ENCODE assay signal across 1 cellular context in genomic region chr1:167869157-167869951, GRCh38.
TF ChIP-seq lines count a peak whose summit lies in the region.
"Not testable (repeated sequence)": the region's sequence is repeated elsewhere in the genome, so short reads cannot be mapped to it uniquely, and the experiment has no call there.

No MANE protein-coding gene starts in this region.

TF ChIP-seq in HepG2, 621 proteins besides CTCF, POLR2A, EP300 and RAD21:
- TF ChIP-seq NR2F6 (IDR thresholded peaks at IDR 0.05): peak; percentile 68; the same call in 1 of the 2 replicates
- TF ChIP-seq NR2F6 (CRISPR knock-in tag; IDR thresholded peaks at IDR 0.05): peak; percentile 65
- peak; percentile 18; the same call in 1 of the 2 replicates for TF ChIP-seq TFAP4 (IDR thresholded peaks at IDR 0.05; ENCODE audit: borderline replicate concordance, low read depth)
- peak; percentile 47; the same call in 1 of the 2 replicates for TF ChIP-seq TBX2 (CRISPR knock-in tag; IDR thresholded peaks at IDR 0.05; ENCODE audit: borderline replicate concordance)
- TF ChIP-seq PAXIP1 (CRISPR knock-in tag; conservative IDR thresholded peaks at IDR 0.05): 0 out of 2 replicates have a peak, but pooled peaks have one; percentile 29
- peak; percentile 44 for TF ChIP-seq NR2C2 (CRISPR knock-in tag; IDR thresholded peaks at IDR 0.05; ENCODE audit: borderline replicate concordance)
- TF ChIP-seq PPARG (CRISPR knock-in tag; conservative IDR thresholded peaks at IDR 0.05): peak; percentile 75
- TF ChIP-seq ZNF512B (CRISPR knock-in tag; IDR thresholded peaks at IDR 0.05; ENCODE audit: borderline replicate concordance): peak; percentile 28; the same call in 1 of the 2 replicates
- TF ChIP-seq ZNF7 (CRISPR knock-in tag; IDR thresholded peaks at IDR 0.05): 0 out of 2 replicates have a peak, but pooled peaks have one; percentile 47
- TF ChIP-seq SOX6, SOX13 (IDR thresholded peaks at IDR 0.05): not testable (repeated sequence)
- TF ChIP-seq SOX6 (CRISPR knock-in tag; IDR thresholded peaks at IDR 0.05): peak; percentile 75
- TF ChIP-seq ZBTB7A (CRISPR knock-in tag; IDR thresholded peaks at IDR 0.05): peak; percentile 71; the same call in 1 of the 2 replicates
- peak; percentile 62 for TF ChIP-seq ZFX (CRISPR knock-in tag; IDR thresholded peaks at IDR 0.05; ENCODE audit: low read depth)
- 0 out of 2 replicates have a peak, but pooled peaks have one; percentile 29 for TF ChIP-seq PITX1 (CRISPR knock-in tag; IDR thresholded peaks at IDR 0.05)
- peak; percentile 49 for TF ChIP-seq ZFY (CRISPR knock-in tag; IDR thresholded peaks at IDR 0.05)
- TF ChIP-seq ZBTB7B (CRISPR knock-in tag; IDR thresholded peaks at IDR 0.05): peak; percentile 72
- TF ChIP-seq SOX13 (CRISPR knock-in tag; conservative IDR thresholded peaks at IDR 0.05 in 1 of 2, IDR thresholded peaks at IDR 0.05 in 1 of 2): peak in 1 of 2 experiments; percentile 55; a peak in 2 of 4 replicates
- TF ChIP-seq HDAC1 (CRISPR knock-in tag; IDR thresholded peaks at IDR 0.05): 0 out of 2 replicates have a peak, but pooled peaks have one; percentile 26
- peak; percentile 31; the same call in 1 of the 2 replicates for TF ChIP-seq SOX5 (CRISPR knock-in tag; IDR thresholded peaks at IDR 0.05; ENCODE audit: borderline replicate concordance)
- TF ChIP-seq CEBPG (CRISPR knock-in tag; IDR thresholded peaks at IDR 0.05): peak; percentile 68
- peak; percentile 24; the same call in 1 of the 2 replicates for TF ChIP-seq HDAC2 (CRISPR knock-in tag; IDR thresholded peaks at IDR 0.05)
- TF ChIP-seq CEBPB (IDR thresholded peaks at IDR 0.05; ENCODE audit: borderline replicate concordance, low read depth, low read length): peak; percentile 11; the same call in 1 of the 2 replicates
- TF ChIP-seq ZNF292 (CRISPR knock-in tag; IDR thresholded peaks at IDR 0.05; ENCODE audit: borderline replicate concordance, low read depth): peak; percentile 29; the same call in 1 of the 2 replicates
- peak; percentile 97; the same call in 1 of the 2 replicates for TF ChIP-seq ZBTB20 (CRISPR knock-in tag; IDR thresholded peaks at IDR 0.05; ENCODE audit: borderline replicate concordance, low read depth)
- TF ChIP-seq SALL1 (CRISPR knock-in tag; IDR thresholded peaks at IDR 0.05): peak; percentile 73
- TF ChIP-seq SAP130 (CRISPR knock-in tag; IDR thresholded peaks at IDR 0.05; ENCODE audit: low read depth): 0 out of 2 replicates have a peak, but pooled peaks have one; percentile 18
- TF ChIP-seq MED1 (CRISPR knock-in tag; IDR thresholded peaks at IDR 0.05): peak; percentile 43; the same call in 1 of the 2 replicates
- 0 out of 2 replicates have a peak, but pooled peaks have one; percentile 7 for TF ChIP-seq HNF4A (CRISPR knock-in tag; IDR thresholded peaks at IDR 0.05)
- TF ChIP-seq GATAD2A (CRISPR knock-in tag; IDR thresholded peaks at IDR 0.05): peak; percentile 26; the same call in 1 of the 2 replicates
- 0 out of 2 replicates have a peak, but pooled peaks have one; percentile 31 for TF ChIP-seq ZNF543 (CRISPR knock-in tag; IDR thresholded peaks at IDR 0.05)
- 0 out of 2 replicates have a peak, but pooled peaks have one; percentile 12 for TF ChIP-seq RARA (CRISPR knock-in tag; IDR thresholded peaks at IDR 0.05)
